Comparison of ENCODE assay signal across 1 cellular context in genomic region chr1:178682429-178682828, GRCh38.
TF ChIP-seq lines count a peak whose summit lies in the region.

No MANE protein-coding gene starts in this region.

TF ChIP-seq in HepG2, 621 proteins besides CTCF, POLR2A, EP300 and RAD21 (continues in another document):
- TF ChIP-seq ZNF280B (CRISPR knock-in tag; IDR thresholded peaks at IDR 0.05; ENCODE audit: borderline replicate concordance): no peak
- TF ChIP-seq DNMT1 (CRISPR knock-in tag; IDR thresholded peaks at IDR 0.05): no peak
- peak; percentile 87 for TF ChIP-seq ARNTL (CRISPR knock-in tag; IDR thresholded peaks at IDR 0.05)
- TF ChIP-seq ZXDC (CRISPR knock-in tag; IDR thresholded peaks at IDR 0.05): no peak
- no peak for TF ChIP-seq GATAD1 (CRISPR knock-in tag; IDR thresholded peaks at IDR 0.05)
- TF ChIP-seq SMAD3 (CRISPR knock-in tag; IDR thresholded peaks at IDR 0.05): peak; percentile 58; the same call in 1 of the 2 replicates
- TF ChIP-seq ZSCAN5A (CRISPR knock-in tag; IDR thresholded peaks at IDR 0.05; ENCODE audit: borderline replicate concordance): no peak
- TF ChIP-seq SRY (CRISPR knock-in tag; IDR thresholded peaks at IDR 0.05): no peak
- TF ChIP-seq ZNF451 (CRISPR knock-in tag; IDR thresholded peaks at IDR 0.05): no peak
- no peak for TF ChIP-seq MEIS1 (CRISPR knock-in tag; IDR thresholded peaks at IDR 0.05; ENCODE audit: borderline replicate concordance)
- no peak for TF ChIP-seq MZF1 (CRISPR knock-in tag; IDR thresholded peaks at IDR 0.05; ENCODE audit: borderline replicate concordance)
- TF ChIP-seq ZNF720 (CRISPR knock-in tag; IDR thresholded peaks at IDR 0.05): no peak
- TF ChIP-seq ZKSCAN1 (IDR thresholded peaks at IDR 0.05; ENCODE audit: low read length): no peak
- no peak for TF ChIP-seq MTF1 (CRISPR knock-in tag; IDR thresholded peaks at IDR 0.05)
- TF ChIP-seq NFIC (IDR thresholded peaks at IDR 0.05; ENCODE audit: low read length): peak; percentile 88
- TF ChIP-seq ZSCAN20 (CRISPR knock-in tag; IDR thresholded peaks at IDR 0.05; ENCODE audit: borderline replicate concordance): no peak
- no peak for TF ChIP-seq AGO1 (IDR thresholded peaks at IDR 0.05; ENCODE audit: low read depth, low read length, poor library complexity, severe bottlenecking)
- TF ChIP-seq KDM3A (CRISPR knock-in tag; IDR thresholded peaks at IDR 0.05; ENCODE audit: low read depth): no peak
- no peak for TF ChIP-seq ARNT2 (CRISPR knock-in tag; IDR thresholded peaks at IDR 0.05; ENCODE audit: low read depth)
- no peak for TF ChIP-seq NFE2 (CRISPR knock-in tag; IDR thresholded peaks at IDR 0.05)
- no peak for TF ChIP-seq RBAK (CRISPR knock-in tag; IDR thresholded peaks at IDR 0.05)
- TF ChIP-seq FOXO1 (CRISPR knock-in tag; IDR thresholded peaks at IDR 0.05): peak; percentile 68; the same call in 1 of the 2 replicates
- no peak for TF ChIP-seq BATF2 (CRISPR knock-in tag; IDR thresholded peaks at IDR 0.05)
- no peak for TF ChIP-seq ZNF318 (CRISPR knock-in tag; IDR thresholded peaks at IDR 0.05)
- TF ChIP-seq ZNF549 (CRISPR knock-in tag; IDR thresholded peaks at IDR 0.05): no peak
- no peak for TF ChIP-seq ZNF564 (CRISPR knock-in tag; IDR thresholded peaks at IDR 0.05)
- no peak for TF ChIP-seq AFF4 (CRISPR knock-in tag; IDR thresholded peaks at IDR 0.05)
- peak; percentile 90 for TF ChIP-seq HDAC2 (CRISPR knock-in tag; IDR thresholded peaks at IDR 0.05)
- TF ChIP-seq SETDB1 (CRISPR knock-in tag; IDR thresholded peaks at IDR 0.05; ENCODE audit: borderline replicate concordance): no peak
- TF ChIP-seq ZNF770 (CRISPR knock-in tag; IDR thresholded peaks at IDR 0.05): no peak
- TF ChIP-seq ATF7 (IDR thresholded peaks at IDR 0.05): no peak
- TF ChIP-seq ATF7 (CRISPR knock-in tag; IDR thresholded peaks at IDR 0.05): no peak
- TF ChIP-seq NFYB (CRISPR knock-in tag; IDR thresholded peaks at IDR 0.05): no peak
- TF ChIP-seq ATF3 (CRISPR knock-in tag; IDR thresholded peaks at IDR 0.05): no peak
- TF ChIP-seq ZNF292 (CRISPR knock-in tag; IDR thresholded peaks at IDR 0.05; ENCODE audit: borderline replicate concordance, low read depth): no peak
- no peak for TF ChIP-seq ZNF75D (CRISPR knock-in tag; IDR thresholded peaks at IDR 0.05; ENCODE audit: borderline replicate concordance)
- TF ChIP-seq IKZF5 (CRISPR knock-in tag; IDR thresholded peaks at IDR 0.05): peak; percentile 83; the same call in 1 of the 2 replicates
